Comparison of ENCODE assay signal across 20 cellular contexts in genomic region chr2:75022516-75022915, GRCh38.
DNase-seq lines count a peak whose midpoint lies in the region; ATAC-seq and TF ChIP-seq lines count a peak whose summit lies in the region.
"Had no signal": no experiment of that assay in that cellular context is flagged by ENCODE, and none has a peak within 500 bp of the region (broad histone marks: within the 10 kb centered on the region; RNA-seq: fewer than 3 reads in every experiment).

No MANE protein-coding gene starts in this region.

- H3K9me3 Mint-ChIP-seq in activated naive CD8-positive, alpha-beta T cell treated with anti-CD3 and anti-CD28 coated beads for 36 hours: no peaks in the 10 kb centered on the region
- no peaks in the 10 kb centered on the region for H3K9me3 Mint-ChIP-seq in natural killer cell
- H3K9me3 Mint-ChIP-seq: activated CD4-positive, alpha-beta T cell treated with anti-CD3 and anti-CD28 coated beads, Interleukin-2, amount 10 ng/mL, durations not matched to agents 7 days and 5 days; CD4-positive, alpha-beta T cell; T-helper 2 cell treated with Interferon-gamma antibody and Interleukin-4, amounts not matched to agents 5 μg/mL and 100 μg/mL, for 36 hours had no signal

- H2AFZ ChIP-seq in ACC112 (ENCODE audit: low read length, unreplicated experiment): no peak overlapping the region

- no peak overlapping the region for H3K4me3 Mint-ChIP-seq in activated naive CD8-positive, alpha-beta T cell treated with anti-CD3 and anti-CD28 coated beads for 36 hours
- H3K4me3 Mint-ChIP-seq in natural killer cell: no peak overlapping the region
- H3K4me3 Mint-ChIP-seq: activated CD4-positive, alpha-beta T cell treated with anti-CD3 and anti-CD28 coated beads, Interleukin-2, amount 10 ng/mL, durations not matched to agents 7 days and 5 days; activated CD8-positive, alpha-beta memory T cell treated with anti-CD3 and anti-CD28 coated beads, Interleukin-2, amount 10 ng/mL, durations not matched to agents 7 days and 5 days; activated naive CD4-positive, alpha-beta T cell treated with anti-CD3 and anti-CD28 coated beads, Interleukin-2, amount 50 U/mL, for 24 hours; CD4-positive, alpha-beta T cell; T-helper 2 cell treated with Interferon-gamma antibody and Interleukin-4, amounts not matched to agents 5 μg/mL and 100 μg/mL, for 36 hours had no signal

- H3K27ac ChIP-seq in ACC112 (ENCODE audit: low read depth, low read length): peak overlapping the region; percentile 31; the same call in 1 of the 2 replicates
- H3K27ac ChIP-seq: body of pancreas, upper lobe of right lung, WERI-Rb-1 had no signal

- no peaks in the 10 kb centered on the region for H3K36me3 Mint-ChIP-seq in activated naive CD8-positive, alpha-beta T cell treated with anti-CD3 and anti-CD28 coated beads for 36 hours
- no peaks in the 10 kb centered on the region for H3K36me3 Mint-ChIP-seq in natural killer cell
- H3K36me3 Mint-ChIP-seq: activated CD8-positive, alpha-beta memory T cell treated with anti-CD3 and anti-CD28 coated beads, Interleukin-2, amount 10 ng/mL, durations not matched to agents 7 days and 5 days; activated naive CD4-positive, alpha-beta T cell treated with anti-CD3 and anti-CD28 coated beads, Interleukin-2, amount 50 U/mL, for 24 hours had no signal

- ATAC-seq in HG02763 (IDR thresholded peaks at IDR 0.05; ENCODE audit: unreplicated experiment) (no peak), natural killer cell (no peak)
- ATAC-seq: activated CD8-positive, alpha-beta memory T cell treated with anti-CD3 and anti-CD28 coated beads, Interleukin-2, amount 10 ng/mL, durations not matched to agents 7 days and 5 days; body of pancreas; esophagus mucosa; upper lobe of right lung had no signal

- intact Hi-C loops in natural killer cell (cut with micrococcal nuclease): no loop called here

- H3K27me3 ChIP-seq in ACC112 (ENCODE audit: insufficient read depth, low read length): no peaks in the 10 kb centered on the region
- H3K27me3 ChIP-seq: body of pancreas, upper lobe of right lung had no signal

- DNase-seq in HS-27A (ENCODE audit: low read depth) (peak; percentile 27), astrocyte of the hippocampus (ENCODE audit: low read depth, low spot score) (peak; percentile 21), foreskin melanocyte (peak; percentile 55), NCI-H2029 treated with DMSO at 0.1 percent for 48 hours (lab: John Stamatoyannopoulos, UW) (no peak), natural killer cell (no peak)
- no peak for DNase-seq in activated naive CD8-positive, alpha-beta T cell treated with anti-CD3 and anti-CD28 coated beads for 36 hours
- DNase-seq: ACHN; activated CD4-positive, alpha-beta T cell treated with anti-CD3 and anti-CD28 coated beads, Interleukin-2, amount 10 ng/mL, durations not matched to agents 7 days and 5 days; activated CD8-positive, alpha-beta memory T cell treated with anti-CD3 and anti-CD28 coated beads, Interleukin-2, amount 10 ng/mL, durations not matched to agents 7 days and 5 days; body of pancreas; CD4-positive, alpha-beta T cell; effector memory CD4-positive, alpha-beta T cell; NCI-H526; upper lobe of right lung; WERI-Rb-1 had no signal

- H3K79me2 ChIP-seq in ACC112 (ENCODE audit: control insufficient read depth, insufficient read depth, low read length, unreplicated experiment): no peaks in the 10 kb centered on the region

- H3K27ac Mint-ChIP-seq in activated naive CD8-positive, alpha-beta T cell treated with anti-CD3 and anti-CD28 coated beads for 36 hours: no peak overlapping the region
- H3K27ac Mint-ChIP-seq in natural killer cell: no peak overlapping the region
- H3K27ac Mint-ChIP-seq: activated CD4-positive, alpha-beta T cell treated with anti-CD3 and anti-CD28 coated beads, Interleukin-2, amount 10 ng/mL, durations not matched to agents 7 days and 5 days; activated CD8-positive, alpha-beta memory T cell treated with anti-CD3 and anti-CD28 coated beads, Interleukin-2, amount 10 ng/mL, durations not matched to agents 7 days and 5 days; activated naive CD4-positive, alpha-beta T cell treated with anti-CD3 and anti-CD28 coated beads, Interleukin-2, amount 50 U/mL, for 24 hours; CD4-positive, alpha-beta T cell; T-helper 2 cell treated with Interferon-gamma antibody and Interleukin-4, amounts not matched to agents 5 μg/mL and 100 μg/mL, for 36 hours had no signal

- no peak overlapping the region for H3K4me3 ChIP-seq in ACC112 (ENCODE audit: low read depth, low read length)
- H3K4me3 ChIP-seq: body of pancreas, upper lobe of right lung had no signal

- no peak for TF ChIP-seq CTCF in natural killer cell (IDR thresholded peaks at IDR 0.05)

- no peaks in the 10 kb centered on the region for H3K36me3 ChIP-seq in ACC112 (ENCODE audit: insufficient read depth, low read length)
- H3K36me3 ChIP-seq: upper lobe of right lung, WERI-Rb-1 had no signal

- H3K4me1 ChIP-seq in ACC112 (ENCODE audit: control insufficient read depth, insufficient read depth, low read length, unreplicated experiment): peaks cover 22% of the 10 kb centered on the region
- H3K4me1 ChIP-seq: body of pancreas, upper lobe of right lung had no signal

- no peaks in the 10 kb centered on the region for H3K27me3 Mint-ChIP-seq in activated naive CD8-positive, alpha-beta T cell treated with anti-CD3 and anti-CD28 coated beads for 36 hours
- H3K27me3 Mint-ChIP-seq in natural killer cell (ENCODE audit: low read depth in 2 of 2): peaks cover 15% of the 10 kb centered on the region in 2 donors
- H3K27me3 Mint-ChIP-seq: activated CD4-positive, alpha-beta T cell treated with anti-CD3 and anti-CD28 coated beads, Interleukin-2, amount 10 ng/mL, durations not matched to agents 7 days and 5 days; activated CD8-positive, alpha-beta memory T cell treated with anti-CD3 and anti-CD28 coated beads, Interleukin-2, amount 10 ng/mL, durations not matched to agents 7 days and 5 days; activated naive CD4-positive, alpha-beta T cell treated with anti-CD3 and anti-CD28 coated beads, Interleukin-2, amount 50 U/mL, for 24 hours; CD4-positive, alpha-beta T cell had no signal

- H3K4me1 Mint-ChIP-seq in activated naive CD8-positive, alpha-beta T cell treated with anti-CD3 and anti-CD28 coated beads for 36 hours: no peaks in the 10 kb centered on the region
- H3K4me1 Mint-ChIP-seq in natural killer cell: no peaks in the 10 kb centered on the region
- H3K4me1 Mint-ChIP-seq: activated CD4-positive, alpha-beta T cell treated with anti-CD3 and anti-CD28 coated beads, Interleukin-2, amount 10 ng/mL, durations not matched to agents 7 days and 5 days; activated CD8-positive, alpha-beta memory T cell treated with anti-CD3 and anti-CD28 coated beads, Interleukin-2, amount 10 ng/mL, durations not matched to agents 7 days and 5 days; activated naive CD4-positive, alpha-beta T cell treated with anti-CD3 and anti-CD28 coated beads, Interleukin-2, amount 50 U/mL, for 24 hours had no signal

Comparison
In these comparisons a context has a peak if more than half of its experiments do, and no peak if none do; other contexts are left out.
1. DNase-seq: peak in HS-27A (single experiment), astrocyte of the hippocampus (single experiment) and foreskin melanocyte (single experiment); none in activated naive CD8-positive, alpha-beta T cell treated with anti-CD3 and anti-CD28 coated beads for 36 hours (single experiment), NCI-H2029 treated with DMSO at 0.1 percent for 48 hours (single experiment) and natural killer cell (single experiment).